In genomic region chr3:132661120-132661519, GRCh38 we compare ENCODE assay signal across 8 cellular contexts. TPM values are rescaled to one million over a fixed set of nuclear protein-coding genes. Genes with fewer than 3 reads are reported as not detected.
DNase-seq lines count a peak whose midpoint lies in the region; ATAC-seq, FAIRE-seq and TF ChIP-seq lines count a peak whose summit lies in the region.

No MANE protein-coding gene starts in this region.

- H3K4me1 ChIP-seq in left ventricle myocardium inferior (peaks cover 88% of the 10 kb centered on the region), astrocyte (ENCODE audit: insufficient read depth, low read length) (peaks cover 12% of the 10 kb centered on the region), lung (ENCODE audit: control insufficient read depth in 2 of 2, insufficient read depth in 2 of 2, low read length in 2 of 2) (peaks cover 0 to 5% of the 10 kb centered on the region in 2 donors), aorta (ENCODE audit: control insufficient read depth in 1 of 2, insufficient read depth in 2 of 2, low read length in 2 of 2) (no peaks in the 10 kb centered on the region)

- H3K27ac ChIP-seq in left ventricle myocardium inferior (replicated peaks) (peak overlapping the region; percentile 94), astrocyte (ENCODE audit: low read depth, low read length) (peak overlapping the region; percentile 91), lung (ENCODE audit: low read depth in 1 of 2, low read length in 1 of 2) (peak overlapping the region in 1 of 2 donors; percentile 93), aorta (ENCODE audit: low read depth in 1 of 2, low read length in 2 of 2) (no peak overlapping the region)

- no peaks in the 10 kb centered on the region for H3K27me3 Mint-ChIP-seq in astrocyte (ENCODE audit: low read depth, unreplicated experiment)

- peak overlapping the region; percentile 95 for H3K4me3 Mint-ChIP-seq in astrocyte (ENCODE audit: unreplicated experiment)

- DNase-seq in left ventricle myocardium inferior (no peak), Right ventricle myocardium inferior (ENCODE audit: missing footprints) (no peak), astrocyte (ENCODE audit: low read depth) (no peak), lung (ENCODE audit: low spot score) (no peak), aorta (no peak)
- DNase-seq in stimulated activated CD4-positive, alpha-beta T cell treated with anti-CD3 and anti-CD28 coated beads, Interleukin-4, amount 100 ng/mL, for 1 hour, result no peak
- no peak for DNase-seq in stimulated activated CD4-positive, alpha-beta T cell treated with anti-CD3 and anti-CD28 coated beads, Interleukin-15, amount 100 ng/mL, for 24 hours

- H3K9ac ChIP-seq in astrocyte (ENCODE audit: low read length), result peak overlapping the region; percentile 95

- peak overlapping the region; percentile 89 for H3K27ac Mint-ChIP-seq in astrocyte (ENCODE audit: unreplicated experiment)

- peaks cover 2% of the 10 kb centered on the region for H3K36me3 Mint-ChIP-seq in astrocyte (ENCODE audit: low read depth, unreplicated experiment)

- TF ChIP-seq CTCF in left ventricle myocardium inferior (IDR thresholded peaks at IDR 0.05; ENCODE audit: borderline replicate concordance) (no peak), astrocyte (IDR thresholded peaks at IDR 0.05; ENCODE audit: insufficient read depth, low read depth, low read length) (no peak), lung (IDR thresholded peaks at IDR 0.05; ENCODE audit: control extremely low read depth, extremely low read depth) (no peak)

- H3K9me3 Mint-ChIP-seq in astrocyte (ENCODE audit: unreplicated experiment), result no peaks in the 10 kb centered on the region

- H3K36me3 ChIP-seq in left ventricle myocardium inferior (peaks cover 7% of the 10 kb centered on the region), astrocyte (ENCODE audit: insufficient read depth, low read length) (no peaks in the 10 kb centered on the region), lung (ENCODE audit: control insufficient read depth in 2 of 2, insufficient read depth in 2 of 2, low read length in 2 of 2) (no peaks in the 10 kb centered on the region), aorta (ENCODE audit: control insufficient read depth in 1 of 2, insufficient read depth in 2 of 2, low read length in 1 of 2) (no peaks in the 10 kb centered on the region)

- no peak overlapping the region for H2AFZ ChIP-seq in astrocyte (ENCODE audit: low read depth, low read length)

- peaks cover 24% of the 10 kb centered on the region for H4K20me1 ChIP-seq in astrocyte (ENCODE audit: insufficient read depth, low read length)

- intact Hi-C loops in left ventricle myocardium inferior (cut with micrococcal nuclease), result no loop called here
- intact Hi-C loops in Right ventricle myocardium inferior (cut with DNase I), result no loop called here
- intact Hi-C loops in aorta (cut with DNase I), result no loop called here

- no peak for FAIRE-seq in astrocyte (lab: Jason Lieb, UNC)

- ATAC-seq in Right ventricle myocardium inferior, result no peak
- ATAC-seq in lung (ENCODE audit: insufficient read depth, low FRiP score), result no peak
- no peak for ATAC-seq in aorta (ENCODE audit: low FRiP score)
- no peak for ATAC-seq in HG03439 (IDR thresholded peaks at IDR 0.05; ENCODE audit: unreplicated experiment)

- peak overlapping the region; percentile 97 for H3K4me2 ChIP-seq in astrocyte (ENCODE audit: low read length)

- H3K4me1 Mint-ChIP-seq in astrocyte (ENCODE audit: low read depth, unreplicated experiment), result peaks cover 16% of the 10 kb centered on the region

- 16 to 23% methylated on average over 6 of the region's 6 CpGs for WGBS in lung, 2 donors
- WGBS in aorta, 2 donors, result 8 to 12% methylated on average over 6 of the region's 6 CpGs

- H3K4me3 ChIP-seq in left ventricle myocardium inferior, result peak overlapping the region; percentile 87
- peak overlapping the region; percentile 96 for H3K4me3 ChIP-seq in astrocyte (ENCODE audit: insufficient read depth, low read depth, low read length)
- peak overlapping the region; percentile 89 for H3K4me3 ChIP-seq in lung
- peak overlapping the region; percentile 71 to 90 for H3K4me3 ChIP-seq in aorta (ENCODE audit: low read length in 2 of 2)

- no peaks in the 10 kb centered on the region for H3K9me3 ChIP-seq in left ventricle myocardium inferior (replicated peaks)
- no peaks in the 10 kb centered on the region for H3K9me3 ChIP-seq in astrocyte (ENCODE audit: insufficient read depth, low read depth, low read length)
- no peaks in the 10 kb centered on the region for H3K9me3 ChIP-seq in lung (ENCODE audit: control insufficient read depth in 2 of 2, insufficient read depth in 1 of 2, low read length in 1 of 2)
- H3K9me3 ChIP-seq in aorta (ENCODE audit: control insufficient read depth, low read length), result no peaks in the 10 kb centered on the region

- H3K79me2 ChIP-seq in astrocyte (ENCODE audit: insufficient read depth, low read length), result peaks cover 81% of the 10 kb centered on the region

- H3K27me3 ChIP-seq in left ventricle myocardium inferior (ENCODE audit: low read depth) (no peaks in the 10 kb centered on the region), astrocyte (ENCODE audit: insufficient read depth, low read length) (no peaks in the 10 kb centered on the region), lung (ENCODE audit: control insufficient read depth, insufficient read depth) (no peaks in the 10 kb centered on the region), aorta (ENCODE audit: control insufficient read depth in 1 of 2, insufficient read depth in 2 of 2, low read length in 1 of 2) (no peaks in the 10 kb centered on the region)

RNA-seq across cellular contexts. Expression of gene UBA5, which starts 1.0 kb away (rescaled TPM):
- total RNA-seq in left ventricle myocardium inferior (37.5 TPM), Right ventricle myocardium inferior (36.0 TPM), astrocyte (34.5 and 36.2 TPM in 2 replicates), lung (10 to 100 TPM; 35.3 to 68.2 TPM), aorta (10 to 100 TPM; 34.4 to 37.7 TPM)
- polyA plus RNA-seq in lung (10 to 100 TPM; 22.6 to 32.4 TPM), aorta (10 to 100 TPM; 29.7 to 36.9 TPM)

RNA-seq across cellular contexts. Expression of gene ACAD11, which starts 1.5 kb away (rescaled TPM):
- total RNA-seq in left ventricle myocardium inferior (21.5 TPM), Right ventricle myocardium inferior (14.5 TPM), astrocyte (13.0 and 14.4 TPM in 2 replicates), lung (10 to 100 TPM; 18.4 to 34.2 TPM), aorta (10 to 100 TPM; 31.9 to 52.4 TPM)
- polyA plus RNA-seq in lung (10 to 100 TPM in 1 of 2 donors, 1 to 10 TPM in 1; 6.3 to 13.6 TPM), aorta (10 to 100 TPM; 10.0 to 89.6 TPM)

Comparison
In these comparisons a context has a peak if more than half of its experiments do, and no peak if none do; other contexts are left out.
1. H3K27ac ChIP-seq: peak in left ventricle myocardium inferior (single experiment) and astrocyte (single experiment); none in aorta (0 of 2).
2. Peak in every context shown above with its lines, with median percentiles within 50 percentile points of each other: H3K4me3 ChIP-seq.